9 cellular contexts compared by ENCODE assay signal in genomic region chr1:214660900-214661299, GRCh38. TPM values are rescaled to one million over a fixed set of nuclear protein-coding genes. Genes with fewer than 3 reads are reported as not detected.
DNase-seq lines count a peak whose midpoint lies in the region; ATAC-seq and TF ChIP-seq lines count a peak whose summit lies in the region.
"Had no signal": no experiment of that assay in that cellular context is flagged by ENCODE, and none has a peak within 500 bp of the region (broad histone marks: within the 10 kb centered on the region; RNA-seq: fewer than 3 reads in every experiment).

No MANE protein-coding gene starts in this region.

- TF ChIP-seq CTCF in Peyer's patch (IDR thresholded peaks at IDR 0.05) (peak in 4 of 6 experiments; percentile 15 to 34 (median 30)), fibroblast of mammary gland (conservative IDR thresholded peaks at IDR 0.05; ENCODE audit: control insufficient read depth, insufficient read depth, low read depth, low read length) (peak; percentile 77), ovary (IDR thresholded peaks at IDR 0.05) (peak in 1 of 3 donors; percentile 7)

- WGBS in ovary, 3 donors = 41 to 48% (median 42%) methylated on average over 4 of the region's 4 CpGs

- no peaks in the 10 kb centered on the region for H3K9me3 Mint-ChIP-seq in stimulated activated naive B cell treated with anti-CD40 and anti-IgM and Interleukin-4, amounts not matched to agents 10 μg/mL and 1 μg/mL and 100 μg/mL, for 72 hours

- peak; percentile 45 for DNase-seq in G401 (ENCODE audit: low spot score)
- DNase-seq in Peyer's patch = peak in 1 of 3 donors; percentile 49
- DNase-seq in fibroblast of mammary gland (ENCODE audit: low read depth) = peak; percentile 87
- DNase-seq in ovary = peak; percentile 26 to 58 (median 48)
- DNase-seq in RKO (ENCODE audit: low spot score) = no peak
- no peak for DNase-seq in stimulated activated naive B cell treated with anti-CD40 and anti-IgM and Interleukin-4, amounts not matched to agents 10 μg/mL and 1 μg/mL and 100 μg/mL, for 72 hours
- DNase-seq in NCI-H524 treated with DMSO at 0.1 percent for 48 hours (lab: John Stamatoyannopoulos, UW) = no peak
- DNase-seq: SHP77 treated with DMSO at 0.1 percent for 48 hours had no signal

- H3K36me3 Mint-ChIP-seq in stimulated activated naive B cell treated with anti-CD40 and anti-IgM and Interleukin-4, amounts not matched to agents 10 μg/mL and 1 μg/mL and 100 μg/mL, for 72 hours = no peaks in the 10 kb centered on the region

- no peaks in the 10 kb centered on the region for H3K4me1 Mint-ChIP-seq in stimulated activated naive B cell treated with anti-CD40 and anti-IgM and Interleukin-4, amounts not matched to agents 10 μg/mL and 1 μg/mL and 100 μg/mL, for 72 hours

- H3K27me3 Mint-ChIP-seq in stimulated activated naive B cell treated with anti-CD40 and anti-IgM and Interleukin-4, amounts not matched to agents 10 μg/mL and 1 μg/mL and 100 μg/mL, for 72 hours = no peaks in the 10 kb centered on the region

- H3K27me3 ChIP-seq in Peyer's patch (no peaks in the 10 kb centered on the region), ovary (no peaks in the 10 kb centered on the region)

- H3K4me1 ChIP-seq in Peyer's patch = no peaks in the 10 kb centered on the region
- H3K4me1 ChIP-seq in ovary (ENCODE audit: insufficient read depth) = no peaks in the 10 kb centered on the region

- in situ Hi-C loops in G401 (cut with HindIII; ENCODE audit: low sequenced_read_pairs) = no loop called here

- H3K27ac ChIP-seq in Peyer's patch (no peak overlapping the region), ovary (no peak overlapping the region)

- TF ChIP-seq POLR2A in Peyer's patch (IDR thresholded peaks at IDR 0.05) = no peak
- TF ChIP-seq POLR2A in ovary (IDR thresholded peaks at IDR 0.05) = no peak

- H3K27ac Mint-ChIP-seq in stimulated activated naive B cell treated with anti-CD40 and anti-IgM and Interleukin-4, amounts not matched to agents 10 μg/mL and 1 μg/mL and 100 μg/mL, for 72 hours = no peak overlapping the region

- ATAC-seq in GM21825 (IDR thresholded peaks at IDR 0.05; ENCODE audit: unreplicated experiment) = no peak
- no peak for ATAC-seq in stimulated activated naive B cell treated with anti-CD40 and anti-IgM and Interleukin-4, amounts not matched to agents 10 μg/mL and 1 μg/mL and 100 μg/mL, for 72 hours (replicated peaks)

- TF ChIP-seq EP300 in ovary (IDR thresholded peaks at IDR 0.05) = no peak

- intact Hi-C loops in ovary (cut with DNase I) = loop anchor here in 1 of 4 donors (10.0 kb wide), 1 partner anchor 864 kb away; no protein-coding TSS in a partner anchor

- H3K36me3 ChIP-seq in Peyer's patch = peaks cover 0 to 14% (median 0%) of the 10 kb centered on the region in 3 donors
- no peaks in the 10 kb centered on the region for H3K36me3 ChIP-seq in ovary

- H3K4me3 Mint-ChIP-seq in stimulated activated naive B cell treated with anti-CD40 and anti-IgM and Interleukin-4, amounts not matched to agents 10 μg/mL and 1 μg/mL and 100 μg/mL, for 72 hours = no peak overlapping the region

- no peaks in the 10 kb centered on the region for H3K9me3 ChIP-seq in Peyer's patch
- no peaks in the 10 kb centered on the region for H3K9me3 ChIP-seq in ovary

- no peak overlapping the region for H3K4me3 ChIP-seq in Peyer's patch
- H3K4me3 ChIP-seq in fibroblast of mammary gland (ENCODE audit: control insufficient read depth, low read depth, low read length) = no peak overlapping the region
- H3K4me3 ChIP-seq in ovary = no peak overlapping the region

RNA-seq across cellular contexts. Expression of gene CENPF, which starts 57.9 kb away (rescaled TPM):
- total RNA-seq in G401 (2014; rRNA removed; shearing (Covaris generic)) = 43.2 and 160 TPM in 2 replicates
- 10 to 100 TPM in 1 of 4 donors, 1 to 10 TPM in 3; 6.1 to 23.9 (median 8.0) TPM for total RNA-seq in Peyer's patch
- 1 to 10 TPM in 5 of 7 donors, under 1 TPM in 2; 0.45 to 2.3 (median 1.3) TPM for total RNA-seq in ovary
- 1 to 10 TPM; 1.5 to 2.6 TPM for polyA plus RNA-seq in ovary

Comparison
In these comparisons a context has a peak if more than half of its experiments do, and no peak if none do; other contexts are left out.
1. DNase-seq: peak in G401 (single experiment), fibroblast of mammary gland (single experiment) and ovary (5 of 5); none in RKO (single experiment), stimulated activated naive B cell treated with anti-CD40 and anti-IgM and Interleukin-4, amounts not matched to agents 10 μg/mL and 1 μg/mL and 100 μg/mL, for 72 hours (single experiment) and NCI-H524 treated with DMSO at 0.1 percent for 48 hours (single experiment).